9 cellular contexts compared by ENCODE assay signal in genomic region chr1:12405325-12406217, GRCh38.
DNase-seq lines count a peak whose midpoint lies in the region; ATAC-seq and TF ChIP-seq lines count a peak whose summit lies in the region.
"Had no signal": no experiment of that assay in that cellular context is flagged by ENCODE, and none has a peak within 500 bp of the region (broad histone marks: within the 10 kb centered on the region; RNA-seq: fewer than 3 reads in every experiment).

No MANE protein-coding gene starts in this region.

- no peaks in the 10 kb centered on the region for H3K9me3 ChIP-seq in esophagus muscularis mucosa
- H3K9me3 ChIP-seq in naive thymus-derived CD4-positive, alpha-beta T cell (ENCODE audit: control insufficient read depth in 2 of 3, low read length in 3 of 3): peaks cover 0 to 7% (median 0%) of the 10 kb centered on the region in 3 experiments

- peaks cover 4 to 10% (median 8%) of the 10 kb centered on the region in 11 donors for H3K9me3 Mint-ChIP-seq in naive thymus-derived CD4-positive, alpha-beta T cell

- TF ChIP-seq POLR2A in esophagus muscularis mucosa (IDR thresholded peaks at IDR 0.05; ENCODE audit: low read depth): no peak

- peaks cover 4 to 48% (median 23%) of the 10 kb centered on the region in 4 donors for H3K36me3 ChIP-seq in esophagus muscularis mucosa
- H3K36me3 ChIP-seq in naive thymus-derived CD4-positive, alpha-beta T cell (ENCODE audit: control insufficient read depth in 2 of 3, insufficient read depth in 3 of 3, low read length in 3 of 3): peaks cover 4 to 37% (median 12%) of the 10 kb centered on the region in 3 experiments

- intact Hi-C loops in esophagus muscularis mucosa (cut with DNase I): loop anchor here (5.0 kb wide), 1 partner anchor 212 kb away; the partner anchor contains the start of gene DHRS3
- intact Hi-C loops in naive thymus-derived CD4-positive, alpha-beta T cell (cut with micrococcal nuclease): loop anchor here in 1 of 2 donors (2.0 to 5.0 kb wide), 4 partner anchors 21 to 197 kb away; no protein-coding TSS in a partner anchor

- no peak for TF ChIP-seq EP300 in esophagus muscularis mucosa (IDR thresholded peaks at IDR 0.05)

- CTCF ChIA-PET in naive thymus-derived CD4-positive, alpha-beta T cell (lab: Charles Lee): no interaction called here

- H3K4me1 Mint-ChIP-seq in naive thymus-derived CD4-positive, alpha-beta T cell: peaks cover 8 to 52% (median 47%) of the 10 kb centered on the region in 7 donors

- POLR2A ChIA-PET in naive thymus-derived CD4-positive, alpha-beta T cell (lab: Charles Lee): no interaction called here

- no peak overlapping the region for H3K4me3 ChIP-seq in esophagus muscularis mucosa
- H3K4me3 ChIP-seq in naive thymus-derived CD4-positive, alpha-beta T cell (ENCODE audit: low read length): no peak overlapping the region

- DNase-seq in AG08395 (ENCODE audit: low spot score) (peak; percentile 21), NCI-H1092 treated with DMSO at 0.1 percent for 48 hours (lab: John Stamatoyannopoulos, UW) (peak; percentile 67), esophagus muscularis mucosa (ENCODE audit: extremely low spot score) (no peak), NK-92 (lab: John Stamatoyannopoulos, UW; ENCODE audit: unreplicated experiment) (no peak), cerebellum (ENCODE audit: low spot score) (no peak)
- DNase-seq in naive thymus-derived CD4-positive, alpha-beta T cell: no peak
- DNase-seq: DMS153 had no signal

- no peak for ATAC-seq in naive thymus-derived CD4-positive, alpha-beta T cell
- ATAC-seq in HG03354 (IDR thresholded peaks at IDR 0.05; ENCODE audit: poor library complexity, severe bottlenecking, unreplicated experiment) (no peak), HG02870 (IDR thresholded peaks at IDR 0.05; ENCODE audit: unreplicated experiment) (no peak)

- TF ChIP-seq CTCF in esophagus muscularis mucosa (IDR thresholded peaks at IDR 0.05): peak in 1 of 3 experiments; percentile 26

- peak overlapping the region; percentile 72 to 84 (median 78) for H3K27ac ChIP-seq in esophagus muscularis mucosa (replicated peaks in 1 of 4)
- no peak overlapping the region for H3K27ac ChIP-seq in naive thymus-derived CD4-positive, alpha-beta T cell (ENCODE audit: low read depth, low read length)

- peak overlapping the region in 6 of 9 donors; percentile 54 to 79 (median 61) for H3K27ac Mint-ChIP-seq in naive thymus-derived CD4-positive, alpha-beta T cell

- WGBS in esophagus muscularis mucosa: 67% methylated on average over 9 of the region's 9 CpGs

- H3K4me3 Mint-ChIP-seq in naive thymus-derived CD4-positive, alpha-beta T cell: peak overlapping the region in 3 of 10 donors; percentile 32 to 45 (median 38)

- peaks cover 40 to 90% (median 84%) of the 10 kb centered on the region in 4 donors for H3K4me1 ChIP-seq in esophagus muscularis mucosa
- peaks cover 0 to 11% of the 10 kb centered on the region in 2 donors for H3K4me1 ChIP-seq in naive thymus-derived CD4-positive, alpha-beta T cell (ENCODE audit: control insufficient read depth in 2 of 2, insufficient read depth in 2 of 2, low read length in 2 of 2)

- no peaks in the 10 kb centered on the region for H3K27me3 Mint-ChIP-seq in naive thymus-derived CD4-positive, alpha-beta T cell

- peaks cover 21 to 61% (median 48%) of the 10 kb centered on the region in 5 donors for H3K36me3 Mint-ChIP-seq in naive thymus-derived CD4-positive, alpha-beta T cell

- no peaks in the 10 kb centered on the region for H3K27me3 ChIP-seq in esophagus muscularis mucosa
- no peaks in the 10 kb centered on the region for H3K27me3 ChIP-seq in naive thymus-derived CD4-positive, alpha-beta T cell (ENCODE audit: control insufficient read depth in 2 of 2, insufficient read depth in 2 of 2, low read length in 2 of 2)

Comparison
In these comparisons a context has a peak if more than half of its experiments do, and no peak if none do; other contexts are left out.
1. DNase-seq: peak in AG08395 (single experiment) and NCI-H1092 treated with DMSO at 0.1 percent for 48 hours (single experiment); none in esophagus muscularis mucosa (single experiment), naive thymus-derived CD4-positive, alpha-beta T cell (0 of 9), NK-92 (single experiment) and cerebellum (single experiment).